7 cellular contexts compared by ENCODE assay signal in the genomic region with DNA sequence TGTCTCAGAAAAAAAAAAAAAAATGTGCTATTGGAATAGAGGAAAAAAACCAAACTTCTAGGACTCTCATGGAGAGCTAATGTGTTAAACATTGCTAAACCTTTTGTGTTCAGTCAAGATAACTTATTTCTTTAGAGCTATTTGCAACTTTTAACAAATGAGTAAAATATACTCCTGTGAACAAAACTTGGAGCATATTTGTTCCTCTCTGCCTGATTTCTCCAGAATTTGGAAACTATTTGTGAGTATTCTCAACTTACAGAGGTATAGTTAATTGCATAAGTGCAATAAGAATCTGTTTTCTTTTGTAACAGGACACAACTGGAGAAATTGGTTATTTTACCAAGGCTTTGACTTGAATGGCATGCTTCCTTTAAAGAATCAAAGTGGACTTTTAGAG. TPM values are rescaled to one million over a fixed set of nuclear protein-coding genes. Genes with fewer than 3 reads are reported as not detected.
A peak's percentile ranks its signal among the peaks of the same experiment; 100 is the strongest.
DNase-seq lines count a peak whose midpoint lies in the region; ATAC-seq, FAIRE-seq and TF ChIP-seq lines count a peak whose summit lies in the region.
"Not testable (repeated sequence)": the region's sequence is repeated elsewhere in the genome, so short reads cannot be mapped to it uniquely, and the experiment has no call there.

No MANE protein-coding gene starts in this region.

- BruUV-seq in OCI-LY7 (replicated peaks; lab: Mats Ljungman, UMichigan); K562 (replicated peaks; lab: Mats Ljungman, UMichigan): not testable (repeated sequence)

- not testable (repeated sequence) for H3K9me1 ChIP-seq in K562 (ENCODE audit: control insufficient read depth, insufficient read depth, low read length)

- peaks cover 8 to 15% of the 10 kb centered on the region in 2 experiments; a peak in 4 of 5 replicates for H3K27me3 ChIP-seq in K562 (ENCODE audit: control insufficient read depth in 2 of 2, insufficient read depth in 2 of 2, low read length in 2 of 2)

- H3K27ac ChIP-seq in HEK293 (ENCODE audit: extremely low read depth, low read depth, low read length); OCI-LY7 (ENCODE audit: low read depth, low read length, poor library complexity, severe bottlenecking); K562 (ENCODE audit: extremely low read depth, low read depth, low read length): not testable (repeated sequence)

- TF ChIP-seq EP300 in K562 (IDR thresholded peaks at IDR 0.05; ENCODE audit: low read length) = not testable (repeated sequence)

- not testable (repeated sequence) for H3K9me3 ChIP-seq in HEK293 (ENCODE audit: control insufficient read depth, insufficient read depth, low read depth, low read length); K562 (replicated peaks; ENCODE audit: control insufficient read depth, insufficient read depth, low read depth, low read length)
- peaks cover 11% of the 10 kb centered on the region; the same call in 1 of the 2 replicates for H3K9me3 ChIP-seq in OCI-LY7 (ENCODE audit: low read length)

- not testable (repeated sequence) for H3K79me2 ChIP-seq in OCI-LY7 (ENCODE audit: insufficient read depth, low read depth, low read length); K562 (ENCODE audit: control insufficient read depth, insufficient read depth, low read length)

- not testable (repeated sequence) for TF ChIP-seq CTCF in HEK293 (tag by site-specific recombination; IDR thresholded peaks at IDR 0.05); OCI-LY7 (conservative IDR thresholded peaks at IDR 0.05; ENCODE audit: low read length); K562 (IDR thresholded peaks at IDR 0.05 in 2 of 3, conservative IDR thresholded peaks at IDR 0.05 in 1 of 3; ENCODE audit: insufficient read depth in 2 of 3, low read depth in 1 of 3, low read length in 3 of 3)

- TF ChIP-seq RAD21 in K562 (CRISPR knock-in tag; conservative IDR thresholded peaks at IDR 0.05 in 1 of 2, IDR thresholded peaks at IDR 0.05 in 1 of 2) = not testable (repeated sequence)

- not testable (repeated sequence) for ATAC-seq in K562

- not testable (repeated sequence) for H3K4me2 ChIP-seq in OCI-LY7 (ENCODE audit: low read length); K562 (ENCODE audit: insufficient read depth, low read length)

- in situ Hi-C loops in K562 (cut with MboI) = loop anchor here (10.0 to 25.0 kb wide), 3 partner anchors 246 to 1894 kb away; a partner anchor contains a TSS

- H3K9me2 ChIP-seq in OCI-LY7 (ENCODE audit: insufficient read depth, low read length) = not testable (repeated sequence)

- not testable (repeated sequence) for FAIRE-seq in K562 (lab: Jason Lieb, UNC)

- not testable (repeated sequence) for TF ChIP-seq POLR2A in K562 (conservative IDR thresholded peaks at IDR 0.05)

- not testable (repeated sequence) for H2AFZ ChIP-seq in OCI-LY7 (ENCODE audit: low read length); K562 (ENCODE audit: low read depth, low read length)

- H3K36me3 ChIP-seq in HEK293 (ENCODE audit: control insufficient read depth in 2 of 2, insufficient read depth in 1 of 2, low read length in 2 of 2); OCI-LY7 (ENCODE audit: insufficient read depth, low read length); K562 (ENCODE audit: control insufficient read depth, insufficient read depth, low read length): not testable (repeated sequence)

- not testable (repeated sequence) for H3K9ac ChIP-seq in K562 (ENCODE audit: insufficient read depth in 1 of 2, low read depth in 2 of 2, low read length in 2 of 2)

- not testable (repeated sequence) for H3K4me3 ChIP-seq in HEK293 (ENCODE audit: low read depth, low read length); OCI-LY7 (ENCODE audit: low read depth, low read length, poor library complexity, severe bottlenecking); K562

- not testable (repeated sequence) for H4K20me1 ChIP-seq in OCI-LY7 (ENCODE audit: insufficient read depth, low read length); K562 (replicated peaks; ENCODE audit: control insufficient read depth, insufficient read depth, low read length)

- CTCF ChIA-PET in HEK293 (lab: Yijun Ruan, JAX) = interaction anchor here (1.2 to 1.7 kb wide), 2 partner anchors 8 to 248 kb away, joined by 5 to 6 read pairs; a partner anchor contains a TSS
- CTCF ChIA-PET in OCI-LY7 (lab: Charles Lee; ENCODE audit: unreplicated experiment); K562 (lab: Yijun Ruan, JAX; ENCODE audit: low intra/inter-chr PET ratio): not testable (repeated sequence)

- intact Hi-C loops in OCI-LY7 (cut with micrococcal nuclease; ENCODE audit: unreplicated experiment) = loop anchor here (10.0 kb wide), 1 partner anchor 376 kb away; no protein-coding TSS in a partner anchor
- intact Hi-C loops in K562 (cut with micrococcal nuclease) = loop anchor here (10.0 kb wide), 1 partner anchor 1886 kb away; no protein-coding TSS in a partner anchor

- not testable (repeated sequence) for H3K4me1 ChIP-seq in HEK293 (ENCODE audit: control insufficient read depth, insufficient read depth, low read length); OCI-LY7 (ENCODE audit: insufficient read depth, low read length, poor library complexity, severe bottlenecking); K562 (replicated peaks in 1 of 2; ENCODE audit: control insufficient read depth in 2 of 2, insufficient read depth in 2 of 2, low read length in 2 of 2)

- peak; percentile 7 for DNase-seq in DMS53 (lab: John Stamatoyannopoulos, UW)
- peak; percentile 12 for DNase-seq in MV-4-11 (lab: John Stamatoyannopoulos, UW)
- peak; percentile 6 for DNase-seq in OCI-LY7 (ENCODE audit: low spot score)
- DNase-seq in OCI-M1 (lab: John Stamatoyannopoulos, UW) = peak; percentile 17
- peak; percentile 7 for DNase-seq in amniotic epithelial cell (ENCODE audit: low read depth)
- DNase-seq in K562 (ENCODE audit: extremely low read depth in 1 of 4, low spot score in 3 of 4) = not testable (repeated sequence)

- POLR2A ChIA-PET in HEK293 (lab: Yijun Ruan, JAX); K562 (lab: Yijun Ruan, JAX): not testable (repeated sequence)
- POLR2A ChIA-PET in OCI-LY7 (lab: Charles Lee) = interaction anchor here (0.6 to 1.4 kb wide), 4 partner anchors 19 to 877 kb away, joined by 3 to 4 read pairs (median 4); no protein-coding TSS in a partner anchor

TF ChIP-seq in HEK293, 187 proteins besides CTCF, POLR2A, EP300 and RAD21:
- TF ChIP-seq ZNF549 (tag by site-specific recombination; IDR thresholded peaks at IDR 0.05) = 0 out of 2 replicates have a peak, but pooled peaks have one; percentile 43
- TF ChIP-seq SETDB1 (IDR thresholded peaks at IDR 0.05; ENCODE audit: insufficient read length, low read length) = peak; percentile 86
- TF ChIP-seq ZNF626 (tag by site-specific recombination; IDR thresholded peaks at IDR 0.05) = peak; percentile 50; the same call in 1 of the 2 replicates

TF ChIP-seq in K562, 482 proteins besides CTCF, POLR2A, EP300 and RAD21:
- TF ChIP-seq CBX3 (IDR thresholded peaks at IDR 0.05; ENCODE audit: borderline replicate concordance in 1 of 2, low read length in 2 of 2) = 0 out of 3 replicates have a peak, but pooled peaks of 1 of the 2 experiments have one; percentile 39
- TF ChIP-seq, protein P1, sequence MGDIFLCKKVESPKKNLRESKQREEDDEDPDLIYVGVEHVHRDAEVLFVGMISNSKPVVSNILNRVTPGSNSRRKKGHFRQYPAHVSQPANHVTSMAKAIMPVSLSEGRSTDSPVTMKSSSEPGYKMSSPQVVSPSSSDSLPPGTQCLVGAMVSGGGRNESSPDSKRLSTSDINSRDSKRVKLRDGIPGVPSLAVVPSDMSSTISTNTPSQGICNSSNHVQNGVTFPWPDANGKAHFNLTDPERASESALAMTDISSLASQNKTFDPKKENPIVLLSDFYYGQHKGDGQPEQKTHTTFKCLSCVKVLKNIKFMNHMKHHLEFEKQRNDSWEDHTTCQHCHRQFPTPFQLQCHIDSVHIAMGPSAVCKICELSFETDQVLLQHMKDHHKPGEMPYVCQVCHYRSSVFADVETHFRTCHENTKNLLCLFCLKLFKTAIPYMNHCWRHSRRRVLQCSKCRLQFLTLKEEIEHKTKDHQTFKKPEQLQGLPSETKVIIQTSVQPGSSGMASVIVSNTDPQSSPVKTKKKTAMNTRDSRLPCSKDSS (IDR thresholded peaks at IDR 0.05; ENCODE audit: low read depth, partially characterized antibody) = peak; percentile 16

RNA-seq across cellular contexts. Expression of a gene that starts 38.4 kb away (rescaled TPM):
- total RNA-seq in OCI-LY7 (2014; rRNA removed; shearing (Covaris generic)) = 60.6 and 65.1 TPM in 2 replicates
- total RNA-seq in OCI-LY7 (2022) = 83.4 and 89.7 TPM in 2 replicates
- 20.9 and 28.4 TPM in 2 replicates for total RNA-seq in K562 (2011; cell fraction: chromatin; rRNA removed; ENCODE audit: low replicate concordance)
- total RNA-seq in K562 (2011; cell fraction: nucleolus; rRNA removed) = 50.9 and 59.1 TPM in 2 replicates
- total RNA-seq in K562 (2011; cell fraction: nucleoplasm; rRNA removed) = 40.5 and 59.2 TPM in 2 replicates
- 197 and 210 TPM in 2 replicates for total RNA-seq in K562 (2014; rRNA removed)
- total RNA-seq in K562 (2014; rRNA removed; fragmentation: Illumina TruSeq; extraction: Trizol) = 111 and 125 TPM in 2 replicates
- total RNA-seq in K562 (2015; rRNA removed; fragmentation: Illumina TruSeq; extraction: Trizol) = 152 and 163 TPM in 2 replicates
- 214 and 225 TPM in 2 replicates for total RNA-seq in K562 (2021)
- polyA plus RNA-seq in K562 (2011; rRNA removed) = 197 and 215 TPM in 2 replicates
- polyA plus RNA-seq in K562 (2011; cell fraction: cytosol; rRNA removed) = 413 and 533 TPM in 2 replicates
- 126 and 138 TPM in 2 replicates for polyA plus RNA-seq in K562 (2011; cell fraction: nucleus; rRNA removed)
- 216 and 269 TPM in 2 replicates for polyA plus RNA-seq in K562 (2012)
- polyA plus RNA-seq in K562 (2014; fragmentation: Illumina TruSeq; extraction: Trizol) = 176 and 179 TPM in 2 replicates
- 10 to 100 TPM; 51.4 to 92.8 TPM for polyA plus RNA-seq in K562 (2014; fragmentation: Nextera tagmentation; extraction: Ambion mirVana)
- 169 and 185 TPM in 2 replicates for polyA plus RNA-seq in K562 (2014; rRNA removed)
- 63.1 and 70.4 TPM in 2 replicates for polyA minus RNA-seq in K562 (2011; rRNA and poly(A)+ RNA removed)
- polyA minus RNA-seq in K562 (2011; cell fraction: cytosol; rRNA and poly(A)+ RNA removed) = 99.1 and 126 TPM in 2 replicates
- 16.0 and 28.5 TPM in 2 replicates for polyA minus RNA-seq in K562 (2011; cell fraction: nucleus; rRNA and poly(A)+ RNA removed)
